ENCODE assay signal across 21 cellular contexts in the genomic region with DNA sequence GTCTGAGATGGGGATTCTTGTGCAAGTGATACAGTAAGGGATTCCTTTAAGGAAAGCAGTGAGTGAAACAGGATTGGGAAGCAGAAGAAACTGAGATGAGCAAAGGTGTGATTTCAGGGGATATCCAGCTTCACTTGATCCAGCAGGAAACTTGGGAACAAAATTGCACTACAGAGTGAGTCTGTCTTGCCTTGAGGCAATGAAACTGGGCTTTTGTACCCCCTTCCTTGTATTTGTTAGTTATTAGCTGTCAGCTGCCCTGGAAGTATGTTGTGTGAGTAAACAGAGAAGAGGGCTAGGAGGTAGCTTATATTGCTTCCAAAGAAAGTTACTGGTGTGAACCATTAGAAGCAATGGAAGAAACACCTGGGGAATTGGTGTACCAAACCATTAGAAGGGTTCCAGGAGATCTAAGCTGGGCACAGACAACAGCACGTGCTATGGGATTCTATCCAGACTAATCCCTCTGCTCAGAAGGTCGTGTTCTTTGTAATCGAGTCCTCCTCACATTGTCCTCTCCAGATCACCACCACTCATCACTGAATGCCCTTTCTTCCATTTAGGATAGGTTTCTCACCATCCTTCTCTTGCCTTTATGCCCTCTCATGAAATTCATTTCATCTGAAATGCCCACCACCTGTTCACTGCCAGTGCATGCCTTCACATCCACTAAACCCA.
DNase-seq lines count a peak whose midpoint lies in the region; ATAC-seq and TF ChIP-seq lines count a peak whose summit lies in the region.
"Had no signal": no experiment of that assay in that cellular context is flagged by ENCODE, and none has a peak within 500 bp of the region (broad histone marks: within the 10 kb centered on the region; RNA-seq: fewer than 3 reads in every experiment).

No MANE protein-coding gene starts in this region.

- H3K9ac ChIP-seq in mammary epithelial cell (ENCODE audit: insufficient read depth, low read length) = no peak overlapping the region
- H3K9ac ChIP-seq: GM23248 had no signal

- no peak overlapping the region for H2AFZ ChIP-seq in mammary epithelial cell (ENCODE audit: low read depth, low read length)
- H2AFZ ChIP-seq: GM23248 had no signal

- in situ Hi-C loops in mammary epithelial cell (cut with MboI; ENCODE audit: low sequenced_read_pairs in 2 of 2) = no loop called here

- peak; percentile 29 to 39 for ATAC-seq in left cardiac atrium
- ATAC-seq: activated T-helper 17 cell treated with anti-CD3 and anti-CD28 coated beads, Interleukin-2, amount 50 U/mL, for 72 hours; Panc1; stimulated activated naive CD8-positive, alpha-beta T cell treated with anti-CD3 and anti-CD28 coated beads, Interleukin-15, amount 100 ng/mL, for 72 hours had no signal

- peaks cover 3% of the 10 kb centered on the region for H3K36me3 Mint-ChIP-seq in Calu3 (ENCODE audit: insufficient read depth, unreplicated experiment)
- peaks cover 3% of the 10 kb centered on the region for H3K36me3 Mint-ChIP-seq in progenitor cell of endocrine pancreas (ENCODE audit: insufficient read depth)

- H3K79me2 ChIP-seq in mammary epithelial cell (ENCODE audit: insufficient read depth, low read length) = peaks cover 83% of the 10 kb centered on the region

- no peak for DNase-seq in Calu3
- DNase-seq in mammary epithelial cell = peak; percentile 34
- no peak for DNase-seq in left cardiac atrium
- DNase-seq in progenitor cell of endocrine pancreas (ENCODE audit: low spot score, unreplicated experiment) = no peak
- no peak for DNase-seq in NCI-H82 (lab: John Stamatoyannopoulos, UW)
- DNase-seq in activated CD4-positive, alpha-beta T cell treated with anti-CD3 and anti-CD28 coated beads, Interleukin-2, amount 50 U/mL, for 1 hour = no peak
- DNase-seq in superior temporal gyrus (ENCODE audit: extremely low spot score) = no peak
- DNase-seq in SIG-M5 (lab: John Stamatoyannopoulos, UW) = no peak
- DNase-seq: activated CD4-positive, alpha-beta T cell treated with anti-CD3 and anti-CD28 coated beads for 48 hours; activated naive CD8-positive, alpha-beta T cell treated with anti-CD3 and anti-CD28 coated beads for 36 hours; BE2C; COR-L47; DND-41; endodermal cell; NCI-H1092; NCI-H2029; stimulated activated naive CD8-positive, alpha-beta T cell treated with anti-CD3 and anti-CD28 coated beads, Interleukin-15, amount 100 ng/mL, for 72 hours had no signal

- H3K4me2 ChIP-seq in mammary epithelial cell (ENCODE audit: insufficient read depth, low read depth, low read length) = no peak overlapping the region

- H3K27ac Mint-ChIP-seq in Calu3 (ENCODE audit: unreplicated experiment) (peak overlapping the region; percentile 52), progenitor cell of endocrine pancreas (peak overlapping the region; percentile 58)
- H3K27ac Mint-ChIP-seq: activated naive CD8-positive, alpha-beta T cell treated with anti-CD3 and anti-CD28 coated beads for 36 hours; activated T-helper 17 cell treated with anti-CD3 and anti-CD28 coated beads, Interleukin-2, amount 50 U/mL, for 72 hours; endodermal cell; stimulated activated naive CD8-positive, alpha-beta T cell treated with anti-CD3 and anti-CD28 coated beads, Interleukin-15, amount 100 ng/mL, for 72 hours; T-helper 1 cell treated with Interleukin-12 subunit alpha and Interleukin-12 subunit beta and Interleukin-4 antibody, amounts not matched to agents 30 μg/mL and 1 μg/mL, for 36 hours had no signal

- WGBS in mammary epithelial cell (ENCODE audit: low coverage, missing lambda C conversion rate) = 85% methylated on average over 3 of the region's 3 CpGs

- BruUV-seq in Calu3 (replicated peaks; lab: Mats Ljungman, UMichigan) (no TSS peak), mammary epithelial cell (replicated peaks; lab: Mats Ljungman, UMichigan) (no TSS peak)

- H3K4me1 ChIP-seq in mammary epithelial cell (ENCODE audit: insufficient read depth, low read length) = peaks cover 13% of the 10 kb centered on the region

- H3K27me3 Mint-ChIP-seq in Calu3 (ENCODE audit: unreplicated experiment) (no peaks in the 10 kb centered on the region), progenitor cell of endocrine pancreas (no peaks in the 10 kb centered on the region)
- H3K27me3 Mint-ChIP-seq: activated naive CD8-positive, alpha-beta T cell treated with anti-CD3 and anti-CD28 coated beads for 36 hours; activated T-helper 17 cell treated with anti-CD3 and anti-CD28 coated beads, Interleukin-2, amount 50 U/mL, for 72 hours; stimulated activated naive CD8-positive, alpha-beta T cell treated with anti-CD3 and anti-CD28 coated beads, Interleukin-15, amount 100 ng/mL, for 72 hours had no signal

- peaks cover 17% of the 10 kb centered on the region for H3K36me3 ChIP-seq in mammary epithelial cell (ENCODE audit: insufficient read depth, low read length)

- intact Hi-C loops in Calu3 (cut with micrococcal nuclease; ENCODE audit: unreplicated experiment) = no loop called here
- intact Hi-C loops in mammary epithelial cell (cut with micrococcal nuclease) = no loop called here
- intact Hi-C loops in left cardiac atrium (cut with DNase I) = no loop called here

- no peaks in the 10 kb centered on the region for H3K9me3 ChIP-seq in mammary epithelial cell (replicated peaks; ENCODE audit: insufficient read depth, low read length)
- H3K9me3 ChIP-seq: BE2C had no signal

- H3K27me3 ChIP-seq in mammary epithelial cell (ENCODE audit: insufficient read depth, low read length) = no peaks in the 10 kb centered on the region
- H3K27me3 ChIP-seq: BE2C had no signal

- H3K27ac ChIP-seq in mammary epithelial cell (ENCODE audit: insufficient read depth, low read depth, low read length) = no peak overlapping the region
- H3K27ac ChIP-seq: GM23248 had no signal

- CTCF ChIA-PET in Calu3 (lab: Charles Lee) (interaction anchor here (0.7 kb wide), 1 partner anchor 10 kb away, joined by 9 read pairs; no protein-coding TSS in a partner anchor), mammary epithelial cell (lab: Charles Lee; ENCODE audit: low non-redundant PET) (no interaction called here)

- H3K4me3 ChIP-seq in mammary epithelial cell (replicated peaks in 1 of 3; ENCODE audit: insufficient read depth in 1 of 3, low read depth in 2 of 3, low read length in 3 of 3) = no peak overlapping the region
- H3K4me3 ChIP-seq: GM23248 had no signal

- H3K9me3 Mint-ChIP-seq in Calu3 (ENCODE audit: low read depth, unreplicated experiment) (no peaks in the 10 kb centered on the region), progenitor cell of endocrine pancreas (ENCODE audit: low read depth) (no peaks in the 10 kb centered on the region)
- H3K9me3 Mint-ChIP-seq: activated naive CD8-positive, alpha-beta T cell treated with anti-CD3 and anti-CD28 coated beads for 36 hours; activated T-helper 17 cell treated with anti-CD3 and anti-CD28 coated beads, Interleukin-2, amount 50 U/mL, for 72 hours; endodermal cell; stimulated activated naive CD8-positive, alpha-beta T cell treated with anti-CD3 and anti-CD28 coated beads, Interleukin-15, amount 100 ng/mL, for 72 hours; T-helper 1 cell treated with Interleukin-12 subunit alpha and Interleukin-12 subunit beta and Interleukin-4 antibody, amounts not matched to agents 30 μg/mL and 1 μg/mL, for 36 hours had no signal

- dilution Hi-C loops in mammary epithelial cell (cut with HindIII; ENCODE audit: low sequenced_read_pairs) = no loop called here

- TF ChIP-seq CTCF in Calu3 (IDR thresholded peaks at IDR 0.05; ENCODE audit: unreplicated experiment) (no peak), mammary epithelial cell (conservative IDR thresholded peaks at IDR 0.05 in 1 of 2, IDR thresholded peaks at IDR 0.05 in 1 of 2; ENCODE audit: extremely low read depth in 1 of 2, insufficient read depth in 1 of 2, low read depth in 1 of 2, low read length in 2 of 2) (no peak), progenitor cell of endocrine pancreas (IDR thresholded peaks at IDR 0.05; ENCODE audit: unreplicated experiment) (no peak)

- peaks cover 41% of the 10 kb centered on the region for H3K4me1 Mint-ChIP-seq in Calu3 (ENCODE audit: low read depth, unreplicated experiment)
- peaks cover 14% of the 10 kb centered on the region for H3K4me1 Mint-ChIP-seq in progenitor cell of endocrine pancreas (ENCODE audit: low read depth)
- H3K4me1 Mint-ChIP-seq: activated T-helper 17 cell treated with anti-CD3 and anti-CD28 coated beads, Interleukin-2, amount 50 U/mL, for 72 hours; stimulated activated naive CD8-positive, alpha-beta T cell treated with anti-CD3 and anti-CD28 coated beads, Interleukin-15, amount 100 ng/mL, for 72 hours had no signal

- H4K20me1 ChIP-seq in mammary epithelial cell (ENCODE audit: insufficient read depth, low read length) = no peaks in the 10 kb centered on the region

- H3K4me3 Mint-ChIP-seq in Calu3 (ENCODE audit: low read depth, unreplicated experiment) = no peak overlapping the region
- H3K4me3 Mint-ChIP-seq in progenitor cell of endocrine pancreas (ENCODE audit: low read depth) = no peak overlapping the region
- H3K4me3 Mint-ChIP-seq: activated naive CD8-positive, alpha-beta T cell treated with anti-CD3 and anti-CD28 coated beads for 36 hours; activated T-helper 17 cell treated with anti-CD3 and anti-CD28 coated beads, Interleukin-2, amount 50 U/mL, for 72 hours; endodermal cell; stimulated activated naive CD8-positive, alpha-beta T cell treated with anti-CD3 and anti-CD28 coated beads, Interleukin-15, amount 100 ng/mL, for 72 hours; T-helper 1 cell treated with Interleukin-12 subunit alpha and Interleukin-12 subunit beta and Interleukin-4 antibody, amounts not matched to agents 30 μg/mL and 1 μg/mL, for 36 hours had no signal
